Comparison of ENCODE assay signal across 23 cellular contexts in the genomic region with DNA sequence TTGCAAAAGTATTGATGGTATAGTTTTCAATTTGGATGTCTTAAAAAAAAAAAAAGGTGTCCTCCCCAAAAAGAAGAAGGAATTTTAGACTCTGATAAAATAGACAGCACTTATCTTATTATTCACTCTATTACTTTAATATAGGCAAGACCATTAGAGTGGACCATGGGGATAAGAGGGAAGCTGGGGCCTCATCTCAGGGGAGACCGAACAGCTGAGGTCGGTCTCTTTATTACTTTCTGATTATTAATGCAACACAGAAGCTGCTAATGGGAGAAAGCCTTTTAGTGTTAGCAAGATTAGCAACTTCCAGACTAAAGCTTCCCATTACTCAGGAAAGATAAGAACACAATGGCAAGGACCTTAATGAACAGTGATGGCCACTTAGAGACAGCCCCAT.
"Had no signal": no experiment of that assay in that cellular context is flagged by ENCODE, and none has a peak within 500 bp of the region (broad histone marks: within the 10 kb centered on the region; RNA-seq: fewer than 3 reads in every experiment).

No MANE protein-coding gene starts in this region.

- H3K4me3 ChIP-seq: neural progenitor cell, pancreas, prostate gland, right lobe of liver, sigmoid colon, stomach, thoracic aorta, thyroid gland, tibial nerve, upper lobe of left lung, vagina had no signal

- H3K27ac ChIP-seq: neural progenitor cell, pancreas, prostate gland, right lobe of liver, sigmoid colon, stomach, thoracic aorta, thyroid gland, tibial nerve, upper lobe of left lung, vagina had no signal

- DNase-seq: natural killer cell; occipital lobe; pancreas; right cardiac atrium; right lobe of liver; sigmoid colon; small intestine; stimulated activated CD4-positive, alpha-beta T cell treated with anti-CD3 and anti-CD28 coated beads, Interleukin-15, amount 100 ng/mL, for 24 hours; stimulated activated CD4-positive, alpha-beta T cell treated with anti-CD3 and anti-CD28 coated beads, Interleukin-2, amount 100 ng/mL, for 24 hours; stimulated activated CD4-positive, alpha-beta T cell treated with anti-CD3 and anti-CD28 coated beads, Interleukin-2, amount 100 ng/mL, for 48 hours; stimulated activated CD4-positive, alpha-beta T cell treated with anti-CD3 and anti-CD28 coated beads, Interleukin-4, amount 100 ng/mL, for 24 hours; stimulated activated naive B cell treated with anti-CD40 and anti-IgM and Interleukin-4, amounts not matched to agents 10 μg/mL and 1 μg/mL and 100 μg/mL, for 72 hours; stimulated activated naive CD4-positive, alpha-beta T cell treated with Interleukin-2 at 50 U/mL for 16 hours; stomach; thyroid gland; trophoblast cell; upper lobe of left lung had no signal

- H3K36me3 ChIP-seq: neural progenitor cell, pancreas, prostate gland, right lobe of liver, sigmoid colon, stomach, thoracic aorta, thyroid gland, tibial nerve, upper lobe of left lung, vagina had no signal

- ATAC-seq: pancreas; right cardiac atrium; right lobe of liver; stimulated activated effector memory CD8-positive, alpha-beta T cell treated with anti-CD3 and anti-CD28 coated beads, Interleukin-12 subunit alpha, Interleukin-12 subunit beta, amount 100 ng/mL, for 72 hours had no signal

- H3K9ac ChIP-seq: neural progenitor cell had no signal

- H3K4me2 ChIP-seq: neural progenitor cell had no signal

- H3K27me3 ChIP-seq: neural progenitor cell, pancreas, right lobe of liver, sigmoid colon, stomach, thyroid gland, tibial nerve, upper lobe of left lung, vagina had no signal

- H3K4me1 ChIP-seq: pancreas, prostate gland, right lobe of liver, sigmoid colon, stomach, thyroid gland, tibial nerve, upper lobe of left lung, vagina had no signal

- H3K9me3 ChIP-seq: pancreas, prostate gland, right lobe of liver, sigmoid colon, stomach, thoracic aorta, thyroid gland, tibial nerve, upper lobe of left lung, vagina had no signal
